Comparison of ENCODE assay signal across 9 cellular contexts in genomic region chr5:95644351-95645042, GRCh38. TPM values are rescaled to one million over a fixed set of nuclear protein-coding genes. Genes with fewer than 3 reads are reported as not detected.
DNase-seq lines count a peak whose midpoint lies in the region; ATAC-seq, FAIRE-seq and TF ChIP-seq lines count a peak whose summit lies in the region.
"Had no signal": no experiment of that assay in that cellular context is flagged by ENCODE, and none has a peak within 500 bp of the region (broad histone marks: within the 10 kb centered on the region; RNA-seq: fewer than 3 reads in every experiment).

No MANE protein-coding gene starts in this region.

- H3K4me3 Mint-ChIP-seq in GM23338, result no peak overlapping the region

- peak; percentile 9 for DNase-seq in activated T-cell treated with anti-CD3 and anti-CD28 coated beads for 1 hour (ENCODE audit: low read depth)
- no peak for DNase-seq in activated T-cell treated with anti-CD3 and anti-CD28 coated beads for 4 hours
- peak; percentile 87 for DNase-seq in GM23338 (ENCODE audit: low spot score)
- DNase-seq in GM12878 (ENCODE audit: low read depth, low spot score), result peak; percentile 56
- peak; percentile 75 for DNase-seq in left kidney (ENCODE audit: low read depth, low spot score)
- peak; percentile 64 for DNase-seq in stomach

- FAIRE-seq in GM12878 (lab: Jason Lieb, UNC), result peak; percentile 23

- peaks cover 8% of the 10 kb centered on the region for H3K27me3 Mint-ChIP-seq in GM23338 (ENCODE audit: insufficient read depth, low read depth, poor library complexity)

- H3K9me3 ChIP-seq in SU-DHL-6 (ENCODE audit: insufficient read depth, low read length) (no peaks in the 10 kb centered on the region), GM12878 (replicated peaks; ENCODE audit: control insufficient read depth, insufficient read depth, low read length) (no peaks in the 10 kb centered on the region), stomach (no peaks in the 10 kb centered on the region)

- H2AFZ ChIP-seq in GM23338 (peak overlapping the region; percentile 35; the same call in 1 of the 2 replicates), SU-DHL-6 (ENCODE audit: low read depth, low read length, severe bottlenecking) (peak overlapping the region; percentile 69), GM12878 (ENCODE audit: control insufficient read depth, low read depth, low read length) (peak overlapping the region; percentile 90)

- POLR2A ChIA-PET in GM12878 (lab: Charles Lee), result interaction anchor here (1.0 to 1.4 kb wide), 3 partner anchors 20 to 205 kb away, joined by 3 read pairs; no protein-coding TSS in a partner anchor

- TF ChIP-seq EP300 in GM12878 (IDR thresholded peaks at IDR 0.05; ENCODE audit: borderline replicate concordance in 1 of 2, control insufficient read depth in 1 of 2, low read depth in 2 of 2, low read length in 2 of 2) (no peak), stomach (IDR thresholded peaks at IDR 0.05) (no peak)

- SMC1A ChIA-PET in GM12878 (lab: Charles Lee; ENCODE audit: uncharacterized antibody, unreplicated experiment), result interaction anchor here (0.7 to 7.6 kb wide), 26 partner anchors 10 to 875 kb away, joined by 3 to 168 read pairs (median 4); no protein-coding TSS in a partner anchor

- RAD21 ChIA-PET in GM12878 (lab: Charles Lee; ENCODE audit: unreplicated experiment), result interaction anchor here (0.6 to 7.4 kb wide), 14 partner anchors 13 to 233 kb away, joined by 3 to 98 read pairs (median 4); partner anchors contain the start of gene GLRX

- H3K27ac Mint-ChIP-seq in GM23338, result no peak overlapping the region

- TF ChIP-seq POLR2A in GM12878 (IDR thresholded peaks at IDR 0.05; ENCODE audit: low read depth, low read length) (no peak), stomach (IDR thresholded peaks at IDR 0.05) (no peak)

- no peaks in the 10 kb centered on the region for H3K36me3 ChIP-seq in GM23338 (ENCODE audit: insufficient read depth)
- H3K36me3 ChIP-seq in SU-DHL-6 (ENCODE audit: low read length), result no peaks in the 10 kb centered on the region
- no peaks in the 10 kb centered on the region for H3K36me3 ChIP-seq in GM12878 (ENCODE audit: control insufficient read depth in 2 of 2, insufficient read depth in 2 of 2, low read length in 1 of 2)
- no peaks in the 10 kb centered on the region for H3K36me3 ChIP-seq in stomach

- H4K20me1 ChIP-seq in GM23338 (replicated peaks; ENCODE audit: insufficient read depth) (no peaks in the 10 kb centered on the region), SU-DHL-6 (ENCODE audit: low read depth, low read length) (no peaks in the 10 kb centered on the region), GM12878 (ENCODE audit: control insufficient read depth, insufficient read depth) (no peaks in the 10 kb centered on the region)

- no peaks in the 10 kb centered on the region for H3K4me1 Mint-ChIP-seq in GM23338

- H3K79me2 ChIP-seq in GM23338 (replicated peaks; ENCODE audit: insufficient read depth) (no peaks in the 10 kb centered on the region), SU-DHL-6 (ENCODE audit: insufficient read depth, low read length) (no peaks in the 10 kb centered on the region), GM12878 (ENCODE audit: control insufficient read depth, insufficient read depth, low read length) (no peaks in the 10 kb centered on the region)

- WGBS in GM12878 (ENCODE audit: insufficient coverage, insufficient replicate concordance, low lambda C conversion rate, missing lambda C conversion rate), result 22% methylated on average over 4 of the region's 4 CpGs
- 11 to 19% (median 16%) methylated on average over 4 of the region's 4 CpGs for WGBS in stomach, 5 donors

- peak; percentile 14 for ATAC-seq in GM23338
- ATAC-seq in GM12878, result peak; percentile 52

- intact Hi-C loops in GM12878 (cut with micrococcal nuclease; ENCODE audit: unreplicated experiment), result loop anchor here (1.0 to 10.0 kb wide), 5 partner anchors 137 to 690 kb away; no protein-coding TSS in a partner anchor
- intact Hi-C loops in stomach (cut with DNase I; ENCODE audit: low total_unique reads), result loop anchor here (10.0 kb wide), 2 partner anchors 140 to 200 kb away; no protein-coding TSS in a partner anchor

- CTCF ChIA-PET in GM12878 (lab: Yijun Ruan, JAX), result interaction anchor here (0.6 to 8.5 kb wide), 36 partner anchors 10 to 696 kb away, joined by 3 to 206 read pairs (median 4); no protein-coding TSS in a partner anchor

- no TSS peak for BruUV-seq in GM12878 (replicated peaks; lab: Mats Ljungman, UMichigan)

- H3K9ac ChIP-seq in SU-DHL-6 (ENCODE audit: low read length) (no peak overlapping the region), GM12878 (ENCODE audit: control insufficient read depth, insufficient read depth, low read length) (no peak overlapping the region)

- TF ChIP-seq CTCF in GM23338 (conservative IDR thresholded peaks at IDR 0.05; ENCODE audit: low read depth in 2 of 2) (peak; percentile 82 to 90), LNCAP (IDR thresholded peaks at IDR 0.05) (peak; percentile 81), SU-DHL-6 (IDR thresholded peaks at IDR 0.05; ENCODE audit: insufficient read depth, low read length, poor library complexity, severe bottlenecking) (peak; percentile 75), GM12878 (IDR thresholded peaks at IDR 0.05 in 2 of 3, conservative IDR thresholded peaks at IDR 0.05 in 1 of 3; ENCODE audit: control insufficient read depth in 2 of 3, extremely low read depth in 1 of 3, insufficient read depth in 1 of 3, low read depth in 3 of 3, low read length in 3 of 3) (peak; percentile 66 to 86 (median 86)), stomach (IDR thresholded peaks at IDR 0.05) (peak in 5 of 7 experiments; percentile 49 to 90 (median 73))

- no peaks in the 10 kb centered on the region for H3K9me3 Mint-ChIP-seq in GM23338

- H3K27ac ChIP-seq in GM23338 (ENCODE audit: low read depth) (no peak overlapping the region), SU-DHL-6 (ENCODE audit: low read depth, low read length) (no peak overlapping the region), GM12878 (ENCODE audit: control insufficient read depth, insufficient read depth) (peak overlapping the region; percentile 40; the same call in 1 of the 2 replicates), stomach (peak overlapping the region; percentile 75 to 99 (median 96))

- no peak overlapping the region for H3K4me3 ChIP-seq in GM23338
- no peak overlapping the region for H3K4me3 ChIP-seq in SU-DHL-6 (ENCODE audit: insufficient read depth, low read length, poor library complexity, severe bottlenecking)
- no peak overlapping the region for H3K4me3 ChIP-seq in GM12878
- H3K4me3 ChIP-seq in stomach, result no peak overlapping the region

- in situ Hi-C loops in GM12878 (cut with MboI), result no loop called here

- H3K9me2 ChIP-seq in GM23338 (ENCODE audit: insufficient read depth) (no peaks in the 10 kb centered on the region), SU-DHL-6 (replicated peaks; ENCODE audit: insufficient read depth, low read length) (no peaks in the 10 kb centered on the region)

- TF ChIP-seq RAD21 in GM12878 (IDR thresholded peaks at IDR 0.05; ENCODE audit: insufficient read depth, low read depth, low read length), result peak; percentile 87

- H3K27me3 ChIP-seq in GM23338 (ENCODE audit: insufficient read depth), result no peaks in the 10 kb centered on the region
- H3K27me3 ChIP-seq in SU-DHL-6 (ENCODE audit: low read length), result no peaks in the 10 kb centered on the region
- H3K27me3 ChIP-seq in GM12878 (replicated peaks in 1 of 2; ENCODE audit: control insufficient read depth in 2 of 2, insufficient read depth in 2 of 2, low read length in 1 of 2), result no peaks in the 10 kb centered on the region
- H3K27me3 ChIP-seq in stomach, result no peaks in the 10 kb centered on the region

- no peak overlapping the region for H3K4me2 ChIP-seq in GM23338
- peak overlapping the region; percentile 9 for H3K4me2 ChIP-seq in SU-DHL-6 (ENCODE audit: low read depth, low read length, poor library complexity, severe bottlenecking)
- H3K4me2 ChIP-seq in GM12878 (ENCODE audit: control insufficient read depth, insufficient read depth), result peak overlapping the region; percentile 34

- H3K4me1 ChIP-seq in GM23338 (ENCODE audit: insufficient read depth) (no peaks in the 10 kb centered on the region), GM12878 (ENCODE audit: control insufficient read depth, insufficient read depth, low read length) (peaks cover 5% of the 10 kb centered on the region), stomach (peaks cover 17 to 54% (median 34%) of the 10 kb centered on the region in 4 donors)

- H3K36me3 Mint-ChIP-seq in GM23338 (ENCODE audit: low read depth), result no peaks in the 10 kb centered on the region

- H3F3A ChIP-seq in GM23338 (replicated peaks; ENCODE audit: low read depth) (no peaks in the 10 kb centered on the region), SU-DHL-6 (ENCODE audit: insufficient read depth) (peaks cover 24% of the 10 kb centered on the region)

RNA-seq across cellular contexts. Expression of gene RFESD, which starts 2.1 kb away (rescaled TPM):
- 2.4 and 6.3 TPM in 2 replicates for total RNA-seq in GM23338 (2014; rRNA removed; shearing (Covaris generic))
- 6.9 and 7.1 TPM in 2 replicates for polyA plus RNA-seq in GM23338 (2016; fragmentation: Nextera tagmentation; extraction: Ambion mirVana)
- 16.6 and 20.0 TPM in 2 replicates for total RNA-seq in GM12878 (2013; cell fraction: nucleolus; rRNA removed)
- 3.3 and 3.4 TPM in 2 replicates for total RNA-seq in GM12878 (2014; rRNA removed)
- total RNA-seq in GM12878 (2014; rRNA removed; fragmentation: Illumina TruSeq; extraction: Trizol), result 3.9 and 4.2 TPM in 2 replicates
- 2.9 and 5.7 TPM in 2 replicates for total RNA-seq in GM12878 (2021)
- polyA plus RNA-seq in GM12878 (2011; ENCODE audit: low read depth), result 1.9 TPM
- 5.7 and 10.9 TPM in 2 replicates for polyA plus RNA-seq in GM12878 (2011; rRNA removed)
- 1.7 and 2.4 TPM in 2 replicates for polyA plus RNA-seq in GM12878 (2011; cell fraction: cytosol; rRNA removed)
- 3.9 and 4.3 TPM in 2 replicates for polyA plus RNA-seq in GM12878 (2011; cell fraction: nucleus; rRNA removed)
- 2.7 and 3.0 TPM in 2 replicates for polyA plus RNA-seq in GM12878 (2012)
- polyA plus RNA-seq in GM12878 (2014; fragmentation: Illumina TruSeq; extraction: Trizol), result 1.9 and 3.3 TPM in 2 replicates
- 10 to 100 TPM; 14.0 to 14.7 TPM for polyA plus RNA-seq in GM12878 (2014; fragmentation: Nextera tagmentation; extraction: Ambion mirVana)
- polyA plus RNA-seq in GM12878 (2014; rRNA removed), result 1.4 and 1.9 TPM in 2 replicates
- polyA plus RNA-seq in GM12878 (2016; fragmentation: Nextera tagmentation; extraction: Ambion mirVana), result 1 to 10 TPM; 5.9 to 6.8 TPM
- polyA minus RNA-seq in GM12878 (2011; rRNA and poly(A)+ RNA removed), result 2.7 and 5.3 TPM in 2 replicates
- polyA minus RNA-seq in GM12878 (2011; cell fraction: cytosol; rRNA and poly(A)+ RNA removed), result 0.62 and 0.67 TPM in 2 replicates
- polyA minus RNA-seq in GM12878 (2011; cell fraction: nucleus; rRNA and poly(A)+ RNA removed), result 4.0 and 4.4 TPM in 2 replicates
- 1 to 10 TPM in 1 of 5 donors, not detected in 4; 2.0 TPM for total RNA-seq in stomach
- 1 to 10 TPM; 1.7 to 3.2 (median 2.0) TPM for polyA plus RNA-seq in stomach

RNA-seq across cellular contexts. Expression of gene GPR150, which starts 24.6 kb away (rescaled TPM):
- 0.21 TPM in 1 of 2 replicates, not detected in the other for total RNA-seq in GM23338 (2014; rRNA removed; shearing (Covaris generic))
- 0.10 and 0.47 TPM in 2 replicates for polyA plus RNA-seq in GM23338 (2016; fragmentation: Nextera tagmentation; extraction: Ambion mirVana)
- 1.4 TPM in 2 replicates for total RNA-seq in GM12878 (2013; cell fraction: nucleolus; rRNA removed)
- total RNA-seq in GM12878 (2014; rRNA removed), result 0.82 and 1.1 TPM in 2 replicates
- 0.13 and 0.18 TPM in 2 replicates for total RNA-seq in GM12878 (2014; rRNA removed; fragmentation: Illumina TruSeq; extraction: Trizol)
- total RNA-seq in GM12878 (2021), result 0.92 and 1.3 TPM in 2 replicates
- polyA plus RNA-seq in GM12878 (2011; ENCODE audit: low read depth), result 0.12 TPM
- polyA plus RNA-seq in GM12878 (2011; rRNA removed), result 0.08 and 0.16 TPM in 2 replicates
- 0.12 TPM in 2 replicates for polyA plus RNA-seq in GM12878 (2011; cell fraction: cytosol; rRNA removed)
- 0.67 TPM in 2 replicates for polyA plus RNA-seq in GM12878 (2011; cell fraction: nucleus; rRNA removed)
- polyA plus RNA-seq in GM12878 (2012), result 0.46 and 0.49 TPM in 2 replicates
- polyA plus RNA-seq in GM12878 (2014; fragmentation: Illumina TruSeq; extraction: Trizol), result 0.37 and 0.43 TPM in 2 replicates
- polyA plus RNA-seq in GM12878 (2014; fragmentation: Nextera tagmentation; extraction: Ambion mirVana), result under 1 TPM in 1 of 2 experiments, not detected in 1; 0.13 TPM
- 0.77 and 1.1 TPM in 2 replicates for polyA plus RNA-seq in GM12878 (2014; rRNA removed)
- under 1 TPM; 0.16 to 0.76 TPM for polyA plus RNA-seq in GM12878 (2016; fragmentation: Nextera tagmentation; extraction: Ambion mirVana)
- 0.15 TPM in 1 of 2 replicates, not detected in the other for polyA minus RNA-seq in GM12878 (2011; rRNA and poly(A)+ RNA removed)
- polyA minus RNA-seq in GM12878 (2011; cell fraction: cytosol; rRNA and poly(A)+ RNA removed), result not detected in 2 replicates
- 0.97 and 1.4 TPM in 2 replicates for polyA minus RNA-seq in GM12878 (2011; cell fraction: nucleus; rRNA and poly(A)+ RNA removed)
- under 1 TPM in 2 of 5 donors, not detected in 3; 0.18 to 0.89 TPM for total RNA-seq in stomach
- polyA plus RNA-seq in stomach, result 1 to 10 TPM in 1 of 3 donors, under 1 TPM in 2; 0.44 to 1.0 (median 0.76) TPM

RNA-seq across cellular contexts. Expression of gene SPATA9, which starts 38.3 kb away (rescaled TPM):
- total RNA-seq in GM23338 (2014; rRNA removed; shearing (Covaris generic)), result not detected in 2 replicates
- not detected in 2 replicates for polyA plus RNA-seq in GM23338 (2016; fragmentation: Nextera tagmentation; extraction: Ambion mirVana)
- total RNA-seq in GM12878 (2013; cell fraction: nucleolus; rRNA removed), result 0.81 TPM in 1 of 2 replicates, not detected in the other
- 0.11 and 0.16 TPM in 2 replicates for total RNA-seq in GM12878 (2014; rRNA removed)
- 0.18 TPM in 1 of 2 replicates, not detected in the other for total RNA-seq in GM12878 (2014; rRNA removed; fragmentation: Illumina TruSeq; extraction: Trizol)
- total RNA-seq in GM12878 (2021), result 0.35 TPM in 1 of 2 replicates, not detected in the other
- polyA plus RNA-seq in GM12878 (2011; ENCODE audit: low read depth), result not detected
- polyA plus RNA-seq in GM12878 (2011; rRNA removed), result 0.33 and 0.46 TPM in 2 replicates
- 0.15 and 0.45 TPM in 2 replicates for polyA plus RNA-seq in GM12878 (2011; cell fraction: cytosol; rRNA removed)
- polyA plus RNA-seq in GM12878 (2011; cell fraction: nucleus; rRNA removed), result 0.34 and 0.39 TPM in 2 replicates
- polyA plus RNA-seq in GM12878 (2012), result 0.25 and 0.53 TPM in 2 replicates
- polyA plus RNA-seq in GM12878 (2014; fragmentation: Illumina TruSeq; extraction: Trizol), result 0.13 TPM in 1 of 2 replicates, not detected in the other
- under 1 TPM; 0.16 to 0.49 TPM for polyA plus RNA-seq in GM12878 (2014; fragmentation: Nextera tagmentation; extraction: Ambion mirVana)
- 0.15 and 0.22 TPM in 2 replicates for polyA plus RNA-seq in GM12878 (2014; rRNA removed)
- polyA plus RNA-seq in GM12878 (2016; fragmentation: Nextera tagmentation; extraction: Ambion mirVana), result under 1 TPM; 0.16 to 0.24 TPM
- not detected in 2 replicates for polyA minus RNA-seq in GM12878 (2011; rRNA and poly(A)+ RNA removed)
- not detected in 2 replicates for polyA minus RNA-seq in GM12878 (2011; cell fraction: cytosol; rRNA and poly(A)+ RNA removed)
- polyA minus RNA-seq in GM12878 (2011; cell fraction: nucleus; rRNA and poly(A)+ RNA removed), result 0.57 TPM in 1 of 2 replicates, not detected in the other
- under 1 TPM in 1 of 5 donors, not detected in 4; 0.55 TPM for total RNA-seq in stomach
- polyA plus RNA-seq in stomach, result under 1 TPM in 1 of 3 donors, not detected in 2; 0.35 TPM
- total RNA-seq: mononuclear cell had no signal

Comparison
In these comparisons a context has a peak if more than half of its experiments do, and no peak if none do; other contexts are left out.
1. H2AFZ ChIP-seq: peak in every context shown above with its lines; median percentile 90 in GM12878; 69 in SU-DHL-6; 35 in GM23338.
2. H3K27ac ChIP-seq: peak in GM12878 (single experiment) and stomach (5 of 5); none in GM23338 (single experiment) and SU-DHL-6 (single experiment).
3. Peak in every context shown above with its lines, with median percentiles within 50 percentile points of each other: CTCF ChIP-seq.